ENCODE assay signal across 28 cellular contexts in the genomic region with DNA sequence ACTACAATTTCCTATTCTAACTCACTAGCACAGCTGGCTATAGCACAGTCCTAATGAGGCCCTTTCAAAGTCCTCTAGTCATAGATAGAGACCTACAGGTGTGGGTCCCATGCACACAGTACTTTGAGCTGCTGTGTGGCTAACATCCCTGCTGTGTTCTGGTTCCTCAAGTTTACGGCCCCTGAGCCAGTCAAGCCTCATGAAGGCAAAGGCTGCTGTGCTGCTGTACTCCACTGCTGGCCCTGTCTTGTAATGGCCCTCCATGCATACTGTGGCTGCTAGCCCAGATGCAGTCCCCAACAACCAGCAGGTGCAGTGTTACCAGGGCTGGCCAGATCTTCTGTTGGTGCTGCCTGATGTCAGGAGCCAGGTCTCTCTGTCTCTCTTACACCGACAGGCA. TPM values are rescaled to one million over a fixed set of nuclear protein-coding genes. Genes with fewer than 3 reads are reported as not detected.
"Had no signal": no experiment of that assay in that cellular context is flagged by ENCODE, and none has a peak within 500 bp of the region (broad histone marks: within the 10 kb centered on the region; RNA-seq: fewer than 3 reads in every experiment).

No MANE protein-coding gene starts in this region.

- H3K4me3 Mint-ChIP-seq: activated naive CD8-positive, alpha-beta T cell; activated T-cell treated with anti-CD3 and anti-CD28 coated beads, Interleukin-2, amount 50 U/mL, for 24 hours; naive thymus-derived CD4-positive, alpha-beta T cell had no signal

- H3K27ac Mint-ChIP-seq: activated naive CD8-positive, alpha-beta T cell; activated T-cell treated with anti-CD3 and anti-CD28 coated beads, Interleukin-2, amount 50 U/mL, for 24 hours; activated T-helper 2 cell treated with anti-CD3 and anti-CD28 coated beads, Interferon-gamma antibody, Interleukin-2, Interleukin-4, amounts not matched to agents 10 μg/mL and 5 μg/mL and 100 μg/mL, durations not matched to agents 14 hours and 24 hours and 36 hours; naive thymus-derived CD4-positive, alpha-beta T cell had no signal

- H3K4me1 ChIP-seq: adrenal gland, ascending aorta, foreskin keratinocyte, lower lobe of right lung, prostate gland, right atrium auricular region, upper lobe of left lung had no signal

- H3K36me3 ChIP-seq: adrenal gland, ascending aorta, brain microvascular endothelial cell, lower lobe of right lung, prostate gland, right atrium auricular region, upper lobe of left lung, WERI-Rb-1 had no signal

- H3K27ac ChIP-seq: adrenal gland, ascending aorta, brain microvascular endothelial cell, foreskin keratinocyte, lower lobe of right lung, prostate gland, right atrium auricular region, upper lobe of left lung, WERI-Rb-1 had no signal

- ATAC-seq: foreskin keratinocyte; left lobe of liver; naive thymus-derived CD4-positive, alpha-beta T cell had no signal

- FAIRE-seq: kidney, TTC549 had no signal

- DNase-seq: activated CD4-positive, alpha-beta T cell treated with anti-CD3 and anti-CD28 coated beads for 1 hour; activated CD4-positive, alpha-beta T cell treated with anti-CD3 and anti-CD28 coated beads, Interleukin-2, amount 50 U/mL, for 1 hour; activated CD8-positive, alpha-beta memory T cell treated with anti-CD3 and anti-CD28 coated beads for 24 hours; activated CD8-positive, alpha-beta memory T cell treated with anti-CD3 and anti-CD28 coated beads, Interleukin-2, amount 50 U/mL, for 4 hours; activated naive CD4-positive, alpha-beta T cell; activated T-cell treated with anti-CD3 and anti-CD28 coated beads, Interleukin-2, amount 50 U/mL, for 24 hours; adrenal gland; brain microvascular endothelial cell; central memory CD4-positive, alpha-beta T cell; dermis blood vessel endothelial cell; effector CD8-positive, alpha-beta T cell; foreskin keratinocyte; hippocampal formation; kidney; lower lobe of right lung; mesendoderm; naive thymus-derived CD4-positive, alpha-beta T cell; stimulated activated CD4-positive, alpha-beta T cell treated with anti-CD3 and anti-CD28 coated beads, Interleukin-1b, Interleukin-23, amount 100 ng/mL, for 48 hours; T-helper 1 cell; upper lobe of left lung; WERI-Rb-1 had no signal

- H3K4me3 ChIP-seq: adrenal gland, ascending aorta, lower lobe of right lung, prostate gland, right atrium auricular region, upper lobe of left lung had no signal

- H3K27me3 ChIP-seq: adrenal gland, ascending aorta, brain microvascular endothelial cell, right atrium auricular region, upper lobe of left lung had no signal

- H3K9me3 ChIP-seq: adrenal gland, ascending aorta, lower lobe of right lung, prostate gland, right atrium auricular region, upper lobe of left lung had no signal

- H3K9me3 Mint-ChIP-seq: activated T-cell treated with anti-CD3 and anti-CD28 coated beads, Interleukin-2, amount 50 U/mL, for 24 hours; activated T-helper 2 cell treated with anti-CD3 and anti-CD28 coated beads, Interferon-gamma antibody, Interleukin-2, Interleukin-4, amounts not matched to agents 10 μg/mL and 5 μg/mL and 100 μg/mL, durations not matched to agents 14 hours and 24 hours and 36 hours; naive thymus-derived CD4-positive, alpha-beta T cell had no signal

- H3K36me3 Mint-ChIP-seq: activated naive CD8-positive, alpha-beta T cell; naive thymus-derived CD4-positive, alpha-beta T cell had no signal

RNA-seq across cellular contexts. Expression of gene ENPEP, which starts 23.4 kb away (rescaled TPM):
- polyA plus RNA-seq: foreskin keratinocyte; naive thymus-derived CD4-positive, alpha-beta T cell had no signal
